In genomic region chr7:137999496-138000080, GRCh38 we compare ENCODE assay signal across 10 cellular contexts. TPM values are rescaled to one million over a fixed set of nuclear protein-coding genes. Genes with fewer than 3 reads are reported as not detected.
DNase-seq lines count a peak whose midpoint lies in the region; ATAC-seq, FAIRE-seq and TF ChIP-seq lines count a peak whose summit lies in the region.
"Had no signal": no experiment of that assay in that cellular context is flagged by ENCODE, and none has a peak within 500 bp of the region (broad histone marks: within the 10 kb centered on the region; RNA-seq: fewer than 3 reads in every experiment).

No MANE protein-coding gene starts in this region.

- no TSS peak for BruUV-seq in A673 (replicated peaks; lab: Mats Ljungman, UMichigan)

- H3K4me1 ChIP-seq in A673 (ENCODE audit: insufficient read depth, low read length, poor library complexity, severe bottlenecking) (peaks cover 17% of the 10 kb centered on the region), mucosa of stomach (ENCODE audit: control insufficient read depth, insufficient read depth, low read length) (peaks cover 9% of the 10 kb centered on the region)

- H3K4me1 Mint-ChIP-seq in HFFc6 (ENCODE audit: low read depth) = peaks cover 52% of the 10 kb centered on the region

- H3K4me3 ChIP-seq in A673 (ENCODE audit: low read depth, low read length, poor library complexity, severe bottlenecking) (peak overlapping the region; percentile 72), bronchial epithelial cell (ENCODE audit: low read depth, low read length) (peak overlapping the region; percentile 97), mucosa of stomach (ENCODE audit: low read length) (no peak overlapping the region)

- H3K27ac Mint-ChIP-seq in HFFc6 = peak overlapping the region; percentile 97

- CTCF ChIA-PET in A673 (lab: Charles Lee) = interaction anchor here (0.5 kb wide), 1 partner anchor 19 kb away, joined by 3 read pairs; no protein-coding TSS in a partner anchor

- intact Hi-C loops in A673 (cut with micrococcal nuclease; ENCODE audit: unreplicated experiment) = loop anchor here (5.0 kb wide), 1 partner anchor 342 kb away; no protein-coding TSS in a partner anchor

- POLR2A ChIA-PET in A673 (lab: Charles Lee; ENCODE audit: low non-redundant PET) = no interaction called here

- no peak for DNase-seq in A673 (ENCODE audit: low spot score)
- no peak for DNase-seq in HFFc6
- DNase-seq in bronchial epithelial cell (ENCODE audit: low read depth) = peak; percentile 67
- DNase-seq in NCI-H146 (lab: John Stamatoyannopoulos, UW) = no peak
- DNase-seq in NCI-H446 treated with DMSO at 0.1 percent for 48 hours (lab: John Stamatoyannopoulos, UW) = no peak
- DNase-seq: NCI-H1092 treated with DMSO at 0.1 percent for 48 hours had no signal

- FAIRE-seq in bronchial epithelial cell (lab: Jason Lieb, UNC) = no peak
- FAIRE-seq: colon had no signal

- H3K9me3 ChIP-seq in A673 (ENCODE audit: low read depth, low read length, poor library complexity, severe bottlenecking) (no peaks in the 10 kb centered on the region), mucosa of stomach (ENCODE audit: control insufficient read depth, low read length) (no peaks in the 10 kb centered on the region)

- no peak for TF ChIP-seq CTCF in A673 (conservative IDR thresholded peaks at IDR 0.05; ENCODE audit: low read depth, low read length)
- no peak for TF ChIP-seq CTCF in HFFc6 (IDR thresholded peaks at IDR 0.05)
- no peak for TF ChIP-seq CTCF in bronchial epithelial cell (IDR thresholded peaks at IDR 0.05; ENCODE audit: insufficient read depth, low read length, severe bottlenecking)

- H3K27me3 Mint-ChIP-seq in HFFc6 (ENCODE audit: insufficient read depth) = peaks cover 14% of the 10 kb centered on the region

- H3K36me3 ChIP-seq in A673 (ENCODE audit: insufficient read depth, low read length, poor library complexity, severe bottlenecking) (no peaks in the 10 kb centered on the region), bronchial epithelial cell (ENCODE audit: control insufficient read depth, insufficient read depth, low read length) (no peaks in the 10 kb centered on the region), mucosa of stomach (ENCODE audit: control insufficient read depth, insufficient read depth, low read length) (no peaks in the 10 kb centered on the region)

- no peaks in the 10 kb centered on the region for H3K9me3 Mint-ChIP-seq in HFFc6

- peak overlapping the region; percentile 97 for H3K4me3 Mint-ChIP-seq in HFFc6

- H3K36me3 Mint-ChIP-seq in HFFc6 (ENCODE audit: low read depth) = peaks cover 43% of the 10 kb centered on the region

- H3K27ac ChIP-seq in A673 (ENCODE audit: low read depth, low read length, poor library complexity, severe bottlenecking) = no peak overlapping the region

- H3K27me3 ChIP-seq in A673 (replicated peaks; ENCODE audit: insufficient read depth, low read depth, low read length, poor library complexity) (no peaks in the 10 kb centered on the region), bronchial epithelial cell (ENCODE audit: control insufficient read depth, insufficient read depth, low read length) (no peaks in the 10 kb centered on the region), mucosa of stomach (ENCODE audit: control insufficient read depth, insufficient read depth, low read length) (no peaks in the 10 kb centered on the region)

- peak overlapping the region; percentile 88 for H3K9ac ChIP-seq in mucosa of stomach (ENCODE audit: low read length)

- ATAC-seq in GM21390 (IDR thresholded peaks at IDR 0.05; ENCODE audit: unreplicated experiment) (no peak), HG02759 (IDR thresholded peaks at IDR 0.05; ENCODE audit: unreplicated experiment) (no peak)

RNA-seq across cellular contexts. Expression of gene CREB3L2, which starts 2.3 kb away (rescaled TPM):
- total RNA-seq in A673 (2021) = 17.0 and 20.4 TPM in 2 replicates
- 100 to 1,000 TPM; 112 to 139 (median 123) TPM for total RNA-seq in HFFc6 (2021; fragmentation: NEBNext Ultra II Directional; extraction: Animal tissue kit (Norgen Biotek cat#: 25700))
- 8.4 and 22.1 TPM in 2 replicates for total RNA-seq in bronchial epithelial cell
